ENCODE assay signal across 21 cellular contexts in genomic region chr4:159319027-159319426, GRCh38.
"Had no signal": no experiment of that assay in that cellular context is flagged by ENCODE, and none has a peak within 500 bp of the region (broad histone marks: within the 10 kb centered on the region; RNA-seq: fewer than 3 reads in every experiment).

No MANE protein-coding gene starts in this region.

- FAIRE-seq: endothelial cell of umbilical vein, keratinocyte had no signal

- H3K9me3 ChIP-seq: esophagus muscularis mucosa, right lobe of liver, transverse colon, upper lobe of right lung, vagina had no signal

- H3K27ac Mint-ChIP-seq: naive thymus-derived CD8-positive, alpha-beta T cell; nephron progenitor cell; progenitor cell of endocrine pancreas; stimulated activated naive B cell treated with anti-CD40 and anti-IgM and Interleukin-4, amounts not matched to agents 10 μg/mL and 1 μg/mL and 100 μg/mL, for 72 hours; stimulated activated naive CD8-positive, alpha-beta T cell treated with anti-CD3 and anti-CD28 coated beads, Interleukin-15, Interleukin-2, amounts not matched to agents 100 ng/mL and 50 ng/mL, for 24 hours had no signal

- DNase-seq: effector CD8-positive, alpha-beta T cell; foreskin keratinocyte; glutamatergic neuron; hypothalamus; naive thymus-derived CD8-positive, alpha-beta T cell; nephron progenitor cell; occipital lobe; small intestine; stimulated activated CD4-positive, alpha-beta T cell treated with anti-CD3 and anti-CD28 coated beads, Interleukin-15, amount 100 ng/mL, for 24 hours; stimulated activated CD4-positive, alpha-beta T cell treated with anti-CD3 and anti-CD28 coated beads, Interleukin-2, amount 100 ng/mL, for 48 hours; stimulated activated naive B cell treated with anti-CD40 and anti-IgM and Interleukin-4, amounts not matched to agents 10 μg/mL and 1 μg/mL and 100 μg/mL, for 72 hours; transverse colon; upper lobe of right lung had no signal

- H3K27ac ChIP-seq: esophagus muscularis mucosa, foreskin keratinocyte, parathyroid adenoma, right lobe of liver, transverse colon, upper lobe of right lung, vagina had no signal

- H3K4me3 ChIP-seq: esophagus muscularis mucosa, right lobe of liver, transverse colon, upper lobe of right lung, vagina had no signal

- H3K4me1 ChIP-seq: foreskin keratinocyte, parathyroid adenoma, transverse colon, upper lobe of right lung, vagina had no signal

- ATAC-seq: foreskin keratinocyte; naive thymus-derived CD8-positive, alpha-beta T cell; stimulated activated naive B cell treated with anti-CD40 and anti-IgM and Interleukin-4, amounts not matched to agents 10 μg/mL and 1 μg/mL and 100 μg/mL, for 72 hours; upper lobe of right lung had no signal

- H3K4me3 Mint-ChIP-seq: naive thymus-derived CD8-positive, alpha-beta T cell; nephron progenitor cell; stimulated activated naive B cell treated with anti-CD40 and anti-IgM and Interleukin-4, amounts not matched to agents 10 μg/mL and 1 μg/mL and 100 μg/mL, for 72 hours; stimulated activated naive CD8-positive, alpha-beta T cell treated with anti-CD3 and anti-CD28 coated beads, Interleukin-15, Interleukin-2, amounts not matched to agents 100 ng/mL and 50 ng/mL, for 24 hours had no signal

- H3K27me3 ChIP-seq: esophagus muscularis mucosa, foreskin keratinocyte, right lobe of liver, transverse colon, upper lobe of right lung, vagina had no signal

- H3K27me3 Mint-ChIP-seq: naive thymus-derived CD8-positive, alpha-beta T cell; progenitor cell of endocrine pancreas; stimulated activated naive B cell treated with anti-CD40 and anti-IgM and Interleukin-4, amounts not matched to agents 10 μg/mL and 1 μg/mL and 100 μg/mL, for 72 hours; stimulated activated naive CD8-positive, alpha-beta T cell treated with anti-CD3 and anti-CD28 coated beads, Interleukin-15, Interleukin-2, amounts not matched to agents 100 ng/mL and 50 ng/mL, for 24 hours had no signal

- H3K9me3 Mint-ChIP-seq: nephron progenitor cell; stimulated activated naive CD8-positive, alpha-beta T cell treated with anti-CD3 and anti-CD28 coated beads, Interleukin-15, Interleukin-2, amounts not matched to agents 100 ng/mL and 50 ng/mL, for 24 hours had no signal

- H3K4me1 Mint-ChIP-seq: nephron progenitor cell; stimulated activated naive B cell treated with anti-CD40 and anti-IgM and Interleukin-4, amounts not matched to agents 10 μg/mL and 1 μg/mL and 100 μg/mL, for 72 hours had no signal

- H2AFZ ChIP-seq: parathyroid adenoma had no signal

- H3K9ac ChIP-seq: parathyroid adenoma had no signal

- H3K79me2 ChIP-seq: parathyroid adenoma had no signal
